12 cellular contexts compared by ENCODE assay signal in genomic region chr2:223586261-223586660, GRCh38. TPM values are rescaled to one million over a fixed set of nuclear protein-coding genes. Genes with fewer than 3 reads are reported as not detected.
DNase-seq lines count a peak whose midpoint lies in the region; ATAC-seq and TF ChIP-seq lines count a peak whose summit lies in the region.
"Had no signal": no experiment of that assay in that cellular context is flagged by ENCODE, and none has a peak within 500 bp of the region (broad histone marks: within the 10 kb centered on the region; RNA-seq: fewer than 3 reads in every experiment).

No MANE protein-coding gene starts in this region.

- H3K4me3 ChIP-seq in brain microvascular endothelial cell (ENCODE audit: low read depth, low read length) (no peak overlapping the region), psoas muscle (no peak overlapping the region)
- H3K4me3 ChIP-seq: right lobe of liver had no signal

- H3K4me1 ChIP-seq in psoas muscle, result peaks cover 2% of the 10 kb centered on the region
- H3K4me1 ChIP-seq: right lobe of liver had no signal

- H3K36me3 ChIP-seq in brain microvascular endothelial cell (replicated peaks) (no peaks in the 10 kb centered on the region), psoas muscle (ENCODE audit: insufficient read depth in 1 of 2, low read depth in 1 of 2) (no peaks in the 10 kb centered on the region)
- H3K36me3 ChIP-seq: right lobe of liver had no signal

- TF ChIP-seq CTCF in brain microvascular endothelial cell (IDR thresholded peaks at IDR 0.05; ENCODE audit: low read depth, low read length, missing control alignments) (no peak), psoas muscle (IDR thresholded peaks at IDR 0.05) (no peak)

- DNase-seq in NCI-H1092 treated with DMSO at 0.1 percent for 48 hours (lab: John Stamatoyannopoulos, UW) (peak; percentile 85), NCI-H1092 (lab: John Stamatoyannopoulos, UW) (no peak), NCI-H1930 (lab: John Stamatoyannopoulos, UW) (peak; percentile 83 to 90), brain microvascular endothelial cell (peak; percentile 64), psoas muscle (no peak), UCSD-AML1 (lab: John Stamatoyannopoulos, UW; ENCODE audit: unreplicated experiment) (no peak)
- DNase-seq: 8988T; activated CD4-positive, CD25-positive, alpha-beta regulatory T cell; dorsolateral prefrontal cortex; right lobe of liver had no signal

- in situ Hi-C loops in brain microvascular endothelial cell (cut with HindIII; ENCODE audit: low pct_ligation_motif_present, low sequenced_read_pairs), result no loop called here

- H3K9me3 ChIP-seq in psoas muscle, result no peaks in the 10 kb centered on the region
- H3K9me3 ChIP-seq: right lobe of liver had no signal

- 13 to 28% (median 23%) methylated on average over 2 of the region's 2 CpGs for WGBS in psoas muscle, 3 donors

- peak; percentile 43 to 84 (median 74) for ATAC-seq in psoas muscle
- no peak for ATAC-seq in activated CD4-positive, CD25-positive, alpha-beta regulatory T cell treated with anti-CD3 and anti-CD28 coated beads, Interleukin-2, amount 50 U/mL, for 24 hours
- no peak for ATAC-seq in HG02970 (IDR thresholded peaks at IDR 0.05; ENCODE audit: low FRiP score, unreplicated experiment)
- ATAC-seq: right lobe of liver had no signal

- H3K27ac ChIP-seq in brain microvascular endothelial cell (peak overlapping the region; percentile 70), psoas muscle (no peak overlapping the region)
- H3K27ac ChIP-seq: dorsolateral prefrontal cortex, right lobe of liver had no signal

- H3K27me3 ChIP-seq in brain microvascular endothelial cell (replicated peaks), result no peaks in the 10 kb centered on the region
- peaks cover 0 to under 1% (median 0%) of the 10 kb centered on the region in 3 donors for H3K27me3 ChIP-seq in psoas muscle (ENCODE audit: insufficient read depth in 3 of 3, low read length in 2 of 3)
- H3K27me3 ChIP-seq: dorsolateral prefrontal cortex, right lobe of liver had no signal

- intact Hi-C loops in psoas muscle (cut with DNase I), result no loop called here

RNA-seq across cellular contexts. Expression of gene SCG2, which starts 15.9 kb away (rescaled TPM):
- under 1 TPM in 1 of 4 donors, not detected in 3; 0.08 TPM for total RNA-seq in psoas muscle
- polyA plus RNA-seq in psoas muscle, result under 1 TPM in 2 of 3 donors, not detected in 1; 0.05 to 0.12 TPM
- total RNA-seq: right lobe of liver had no signal

Comparison
In these comparisons a context has a peak if more than half of its experiments do, and no peak if none do; other contexts are left out.
1. DNase-seq: peak in NCI-H1092 treated with DMSO at 0.1 percent for 48 hours (single experiment), NCI-H1930 (2 of 2) and brain microvascular endothelial cell (single experiment); none in NCI-H1092 (single experiment), psoas muscle (0 of 2) and UCSD-AML1 (single experiment).
2. ATAC-seq: peak in psoas muscle (4 of 4); none in activated CD4-positive, CD25-positive, alpha-beta regulatory T cell treated with anti-CD3 and anti-CD28 coated beads, Interleukin-2, amount 50 U/mL, for 24 hours (0 of 2) and HG02970 (single experiment).